ENCODE assay signal across 1 cellular context in the genomic region with DNA sequence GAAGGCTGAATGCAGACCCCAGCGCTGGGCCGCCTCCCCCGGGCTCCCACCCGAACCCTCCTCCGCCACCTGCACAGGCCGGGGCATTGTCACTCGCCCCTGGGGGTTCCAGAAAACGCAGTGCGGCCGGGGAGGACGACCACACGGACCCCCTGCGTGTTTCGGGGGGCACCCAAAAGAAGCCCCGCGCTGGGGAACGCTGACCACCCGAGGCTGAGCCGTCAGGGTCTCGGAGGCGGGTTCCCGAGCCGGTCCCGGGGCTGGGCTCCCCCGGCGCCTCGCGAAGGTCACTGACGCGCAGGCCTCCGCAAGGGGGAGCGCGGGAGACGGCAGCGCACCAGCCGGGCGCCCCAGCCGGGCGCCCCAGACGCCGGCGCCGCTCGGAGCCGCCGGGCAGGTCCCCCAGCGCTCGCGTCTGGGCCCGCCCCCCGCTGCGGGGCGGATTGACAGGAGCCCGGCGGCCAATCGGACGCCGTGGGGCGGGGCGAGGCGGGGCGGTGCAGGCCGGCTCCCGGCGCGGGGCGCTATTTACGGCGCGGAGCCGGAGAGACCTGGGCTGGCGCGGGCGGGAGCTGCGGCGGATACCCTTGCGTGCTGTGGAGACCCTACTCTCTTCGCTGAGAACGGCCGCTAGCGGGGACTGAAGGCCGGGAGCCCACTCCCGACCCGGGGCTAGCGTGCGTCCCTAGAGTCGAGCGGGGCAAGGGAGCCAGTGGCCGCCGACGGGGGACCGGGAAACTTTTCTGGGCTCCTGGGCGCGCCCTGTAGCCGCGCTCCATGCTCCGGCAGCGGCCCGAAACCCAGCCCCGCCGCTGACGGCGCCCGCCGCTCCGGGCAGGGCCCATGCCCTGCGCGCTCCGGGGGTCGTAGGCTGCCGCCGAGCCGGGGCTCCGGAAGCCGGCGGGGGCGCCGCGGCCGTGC.
TF ChIP-seq lines count a peak whose summit lies in the region.

Gene BAMBI, plus strand, starts transcription at position 554 of the 921 bp plus-strand sequence. CDS start 377 bp downstream, outside the sequence.

TF ChIP-seq in HepG2, 621 proteins besides CTCF, POLR2A, EP300 and RAD21 (continued from another document and continues in another):
- TF ChIP-seq ARID4A (CRISPR knock-in tag; IDR thresholded peaks at IDR 0.05; ENCODE audit: borderline replicate concordance) (peak; percentile 48; the same call in 1 of the 2 replicates), SKI (IDR thresholded peaks at IDR 0.05; ENCODE audit: partially characterized antibody) (peak; percentile 99), HNRNPLL (IDR thresholded peaks at IDR 0.05; ENCODE audit: low read depth, low read length, poor library complexity, severe bottlenecking) (peak; percentile 94), TBL1XR1 (IDR thresholded peaks at IDR 0.05; ENCODE audit: borderline replicate concordance, low read length, partially characterized antibody) (no peak), ZNF574 (CRISPR knock-in tag; IDR thresholded peaks at IDR 0.05) (peak; percentile 75), SKIL (CRISPR knock-in tag; IDR thresholded peaks at IDR 0.05; ENCODE audit: borderline replicate concordance) (peak; percentile 42; the same call in 1 of the 2 replicates), CCDC6 (CRISPR knock-in tag; IDR thresholded peaks at IDR 0.05) (peak; percentile 95), BRCA1 (CRISPR knock-in tag; IDR thresholded peaks at IDR 0.05) (no peak; the same call in 1 of the 2 replicates), FOSL2 (CRISPR knock-in tag; IDR thresholded peaks at IDR 0.05) (no peak), SP4 (CRISPR knock-in tag; IDR thresholded peaks at IDR 0.05) (peak; percentile 97), MZF1 (CRISPR knock-in tag; IDR thresholded peaks at IDR 0.05; ENCODE audit: borderline replicate concordance) (no peak), ZNF546 (CRISPR knock-in tag; conservative IDR thresholded peaks at IDR 0.05) (peak; percentile 54), ZNF563 (CRISPR knock-in tag; IDR thresholded peaks at IDR 0.05) (peak; percentile 42; the same call in 1 of the 2 replicates), JUND (CRISPR knock-in tag; IDR thresholded peaks at IDR 0.05) (no peak), SP2 (CRISPR knock-in tag; IDR thresholded peaks at IDR 0.05) (peak; percentile 74), ZNF749 (CRISPR knock-in tag; IDR thresholded peaks at IDR 0.05; ENCODE audit: borderline replicate concordance) (0 out of 2 replicates have a peak, but pooled peaks have one; percentile 43), MED1 (CRISPR knock-in tag; IDR thresholded peaks at IDR 0.05) (peak; percentile 54; the same call in 1 of the 2 replicates), ZNF354B (CRISPR knock-in tag; IDR thresholded peaks at IDR 0.05) (no peak), ZSCAN12 (CRISPR knock-in tag; IDR thresholded peaks at IDR 0.05) (peak; percentile 12; the same call in 1 of the 2 replicates), ZKSCAN8 (CRISPR knock-in tag; IDR thresholded peaks at IDR 0.05; ENCODE audit: borderline replicate concordance) (0 out of 2 replicates have a peak, but pooled peaks have one; percentile 23), ZC3H13 (CRISPR knock-in tag; IDR thresholded peaks at IDR 0.05) (no peak), ZNF766 (CRISPR knock-in tag; IDR thresholded peaks at IDR 0.05; ENCODE audit: borderline replicate concordance) (0 out of 2 replicates have a peak, but pooled peaks have one; percentile 9), ZNF431 (CRISPR knock-in tag; IDR thresholded peaks at IDR 0.05; ENCODE audit: borderline replicate concordance, low read depth) (peak; percentile 32; the same call in 1 of the 2 replicates), NFKBIZ (CRISPR knock-in tag; IDR thresholded peaks at IDR 0.05) (0 out of 2 replicates have a peak, but pooled peaks have one; percentile 32), ZNF501 (CRISPR knock-in tag; IDR thresholded peaks at IDR 0.05) (peak; percentile 47), PITX1 (CRISPR knock-in tag; IDR thresholded peaks at IDR 0.05) (no peak), ATF2 (CRISPR knock-in tag; IDR thresholded peaks at IDR 0.05) (peak; percentile 71; the same call in 1 of the 2 replicates), SALL1 (CRISPR knock-in tag; IDR thresholded peaks at IDR 0.05) (peak; percentile 72; the same call in 1 of the 2 replicates), PAX8 (CRISPR knock-in tag; IDR thresholded peaks at IDR 0.05; ENCODE audit: borderline replicate concordance) (0 out of 2 replicates have a peak, but pooled peaks have one; percentile 46), ZNF367 (CRISPR knock-in tag; IDR thresholded peaks at IDR 0.05; ENCODE audit: borderline replicate concordance) (no peak), ZNF619 (CRISPR knock-in tag; IDR thresholded peaks at IDR 0.05) (no peak), SMAD9 (CRISPR knock-in tag; IDR thresholded peaks at IDR 0.05) (no peak), REPIN1 (CRISPR knock-in tag; IDR thresholded peaks at IDR 0.05; ENCODE audit: borderline replicate concordance, low read depth) (no peak; the same call in 1 of the 2 replicates), ZMYM2 (CRISPR knock-in tag; IDR thresholded peaks at IDR 0.05) (0 out of 2 replicates have a peak, but pooled peaks have one; percentile 34)
- TF ChIP-seq, protein P1, sequence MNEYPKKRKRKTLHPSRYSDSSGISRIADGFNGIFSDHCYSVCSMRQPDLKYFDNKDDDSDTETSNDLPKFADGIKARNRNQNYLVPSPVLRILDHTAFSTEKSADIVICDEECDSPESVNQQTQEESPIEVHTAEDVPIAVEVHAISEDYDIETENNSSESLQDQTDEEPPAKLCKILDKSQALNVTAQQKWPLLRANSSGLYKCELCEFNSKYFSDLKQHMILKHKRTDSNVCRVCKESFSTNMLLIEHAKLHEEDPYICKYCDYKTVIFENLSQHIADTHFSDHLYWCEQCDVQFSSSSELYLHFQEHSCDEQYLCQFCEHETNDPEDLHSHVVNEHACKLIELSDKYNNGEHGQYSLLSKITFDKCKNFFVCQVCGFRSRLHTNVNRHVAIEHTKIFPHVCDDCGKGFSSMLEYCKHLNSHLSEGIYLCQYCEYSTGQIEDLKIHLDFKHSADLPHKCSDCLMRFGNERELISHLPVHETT (CRISPR knock-in tag; conservative IDR thresholded peaks at IDR 0.05): 0 out of 2 replicates have a peak, but pooled peaks have one; percentile 65
- TF ChIP-seq, protein P2, sequence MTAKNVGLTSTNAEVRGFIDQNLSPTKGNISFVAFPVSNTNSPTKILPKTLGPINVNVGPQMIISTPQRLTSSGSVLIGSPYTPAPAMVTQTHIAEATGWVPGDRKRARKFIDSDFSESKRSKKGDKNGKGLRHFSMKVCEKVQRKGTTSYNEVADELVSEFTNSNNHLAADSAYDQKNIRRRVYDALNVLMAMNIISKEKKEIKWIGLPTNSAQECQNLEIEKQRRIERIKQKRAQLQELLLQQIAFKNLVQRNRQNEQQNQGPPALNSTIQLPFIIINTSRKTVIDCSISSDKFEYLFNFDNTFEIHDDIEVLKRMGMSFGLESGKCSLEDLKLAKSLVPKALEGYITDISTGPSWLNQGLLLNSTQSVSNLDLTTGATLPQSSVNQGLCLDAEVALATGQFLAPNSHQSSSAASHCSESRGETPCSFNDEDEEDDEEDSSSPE (CRISPR knock-in tag; IDR thresholded peaks at IDR 0.05): peak; percentile 57
- TF ChIP-seq, protein P3, sequence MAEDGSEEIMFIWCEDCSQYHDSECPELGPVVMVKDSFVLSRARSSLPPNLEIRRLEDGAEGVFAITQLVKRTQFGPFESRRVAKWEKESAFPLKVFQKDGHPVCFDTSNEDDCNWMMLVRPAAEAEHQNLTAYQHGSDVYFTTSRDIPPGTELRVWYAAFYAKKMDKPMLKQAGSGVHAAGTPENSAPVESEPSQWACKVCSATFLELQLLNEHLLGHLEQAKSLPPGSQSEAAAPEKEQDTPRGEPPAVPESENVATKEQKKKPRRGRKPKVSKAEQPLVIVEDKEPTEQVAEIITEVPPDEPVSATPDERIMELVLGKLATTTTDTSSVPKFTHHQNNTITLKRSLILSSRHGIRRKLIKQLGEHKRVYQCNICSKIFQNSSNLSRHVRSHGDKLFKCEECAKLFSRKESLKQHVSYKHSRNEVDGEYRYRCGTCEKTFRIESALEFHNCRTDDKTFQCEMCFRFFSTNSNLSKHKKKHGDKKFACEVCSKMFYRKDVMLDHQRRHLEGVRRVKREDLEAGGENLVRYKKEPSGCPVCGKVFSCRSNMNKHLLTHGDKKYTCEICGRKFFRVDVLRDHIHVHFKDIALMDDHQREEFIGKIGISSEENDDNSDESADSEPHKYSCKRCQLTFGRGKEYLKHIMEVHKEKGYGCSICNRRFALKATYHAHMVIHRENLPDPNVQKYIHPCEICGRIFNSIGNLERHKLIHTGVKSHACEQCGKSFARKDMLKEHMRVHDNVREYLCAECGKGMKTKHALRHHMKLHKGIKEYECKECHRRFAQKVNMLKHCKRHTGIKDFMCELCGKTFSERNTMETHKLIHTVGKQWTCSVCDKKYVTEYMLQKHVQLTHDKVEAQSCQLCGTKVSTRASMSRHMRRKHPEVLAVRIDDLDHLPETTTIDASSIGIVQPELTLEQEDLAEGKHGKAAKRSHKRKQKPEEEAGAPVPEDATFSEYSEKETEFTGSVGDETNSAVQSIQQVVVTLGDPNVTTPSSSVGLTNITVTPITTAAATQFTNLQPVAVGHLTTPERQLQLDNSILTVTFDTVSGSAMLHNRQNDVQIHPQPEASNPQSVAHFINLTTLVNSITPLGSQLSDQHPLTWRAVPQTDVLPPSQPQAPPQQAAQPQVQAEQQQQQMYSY (CRISPR knock-in tag; IDR thresholded peaks at IDR 0.05): 0 out of 2 replicates have a peak, but pooled peaks have one; percentile 55
